In the genomic region with DNA sequence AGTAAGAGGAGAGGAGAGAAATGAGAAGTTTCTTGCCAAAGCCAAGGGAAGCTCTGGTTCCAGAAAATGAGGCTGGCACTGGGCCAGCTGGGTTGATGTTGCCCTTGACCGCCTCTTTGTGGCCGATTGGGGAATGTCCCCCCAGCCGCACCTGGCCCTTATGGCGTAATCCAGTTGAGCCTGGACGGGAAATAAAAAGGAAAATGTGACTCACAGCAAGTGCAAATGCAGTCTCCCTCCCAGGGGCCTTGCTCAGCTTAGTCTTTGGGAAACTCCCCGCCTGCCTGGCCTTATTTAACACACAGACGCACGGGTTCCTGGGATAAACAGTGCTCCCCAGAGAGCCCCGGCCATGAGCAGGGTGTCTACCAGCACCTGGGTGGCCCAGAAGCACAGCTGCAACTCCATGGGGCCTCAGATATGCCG, we compare ENCODE assay signal across 9 cellular contexts.
A peak's percentile ranks its signal among the peaks of the same experiment; 100 is the strongest.
DNase-seq lines count a peak whose midpoint lies in the region; ATAC-seq and TF ChIP-seq lines count a peak whose summit lies in the region.
"Had no signal": no experiment of that assay in that cellular context is flagged by ENCODE, and none has a peak within 500 bp of the region (broad histone marks: within the 10 kb centered on the region; RNA-seq: fewer than 3 reads in every experiment).

No MANE protein-coding gene starts in this region.

- intact Hi-C loops in lower lobe of right lung (cut with DNase I): no loop called here
- intact Hi-C loops in stomach (cut with DNase I; ENCODE audit: low total_unique reads): no loop called here

- H3K9me3 ChIP-seq in Peyer's patch: no peaks in the 10 kb centered on the region
- no peaks in the 10 kb centered on the region for H3K9me3 ChIP-seq in lower lobe of right lung
- H3K9me3 ChIP-seq in stomach: no peaks in the 10 kb centered on the region

- TF ChIP-seq CTCF in Peyer's patch (IDR thresholded peaks at IDR 0.05) (peak in 4 of 6 experiments; percentile 20 to 61 (median 50)), lower lobe of right lung (IDR thresholded peaks at IDR 0.05) (peak; percentile 59), stomach (IDR thresholded peaks at IDR 0.05) (peak in 5 of 7 experiments; percentile 40 to 62 (median 49))

- H3K27me3 ChIP-seq in Peyer's patch: no peaks in the 10 kb centered on the region
- H3K27me3 ChIP-seq in lower lobe of right lung (ENCODE audit: low read depth): no peaks in the 10 kb centered on the region
- no peaks in the 10 kb centered on the region for H3K27me3 ChIP-seq in stomach

- TF ChIP-seq EP300 in stomach (IDR thresholded peaks at IDR 0.05): peak; percentile 75

- H3K4me3 ChIP-seq in Peyer's patch: no peak overlapping the region
- no peak overlapping the region for H3K4me3 ChIP-seq in lower lobe of right lung
- H3K4me3 ChIP-seq in stomach: no peak overlapping the region

- peak in 1 of 2 donors; percentile 21 for TF ChIP-seq POLR2A in Peyer's patch (IDR thresholded peaks at IDR 0.05)
- TF ChIP-seq POLR2A in stomach (IDR thresholded peaks at IDR 0.05): no peak

- H3K27ac ChIP-seq in Peyer's patch (peak overlapping the region; percentile 55 to 74 (median 63)), lower lobe of right lung (peak overlapping the region; percentile 66), stomach (peak overlapping the region; percentile 81 to 92 (median 91))

- DNase-seq in NK-92 treated with Interleukin-12 subunit alpha and Interleukin-12 subunit beta, amount 100 ng/mL, for 24 hours (lab: John Stamatoyannopoulos, UW): peak; percentile 66
- DNase-seq in NK-92 (lab: John Stamatoyannopoulos, UW; ENCODE audit: unreplicated experiment) (no peak), Peyer's patch (peak; percentile 26 to 86 (median 86)), dermis blood vessel endothelial cell (peak; percentile 93), lower lobe of right lung (peak; percentile 86), stomach (peak; percentile 95)
- DNase-seq: naive B cell had no signal

- H3K4me1 ChIP-seq in Peyer's patch (peaks cover 0 to 5% (median 2%) of the 10 kb centered on the region in 4 donors), lower lobe of right lung (peaks cover 10% of the 10 kb centered on the region), stomach (peaks cover 0 to 36% (median 18%) of the 10 kb centered on the region in 4 donors)

- no peaks in the 10 kb centered on the region for H3K36me3 ChIP-seq in Peyer's patch
- H3K36me3 ChIP-seq in lower lobe of right lung: no peaks in the 10 kb centered on the region
- H3K36me3 ChIP-seq in stomach: no peaks in the 10 kb centered on the region

- ATAC-seq in GM21367 (IDR thresholded peaks at IDR 0.05; ENCODE audit: unreplicated experiment) (peak; percentile 85), HG03521 (IDR thresholded peaks at IDR 0.05; ENCODE audit: unreplicated experiment) (peak; percentile 83), lower lobe of right lung (peak; percentile 93 to 95)

- 5 to 19% (median 7%) methylated on average over 10 of the region's 10 CpGs for WGBS in stomach, 5 donors
